ENCODE assay signal across 14 cellular contexts in genomic region chr11:72425053-72425980, GRCh38. TPM values are rescaled to one million over a fixed set of nuclear protein-coding genes. Genes with fewer than 3 reads are reported as not detected.
A peak's percentile ranks its signal among the peaks of the same experiment; 100 is the strongest.
DNase-seq lines count a peak whose midpoint lies in the region; ATAC-seq and TF ChIP-seq lines count a peak whose summit lies in the region.
"Had no signal": no experiment of that assay in that cellular context is flagged by ENCODE, and none has a peak within 500 bp of the region (broad histone marks: within the 10 kb centered on the region; RNA-seq: fewer than 3 reads in every experiment).

No MANE protein-coding gene starts in this region.

- ATAC-seq in heart right ventricle, result peak in 5 of 8 donors; percentile 63 to 77 (median 71)
- no peak for ATAC-seq in GM21390 (IDR thresholded peaks at IDR 0.05; ENCODE audit: unreplicated experiment)
- no peak for ATAC-seq in gastroesophageal sphincter
- ATAC-seq: activated CD4-positive, CD25-positive, alpha-beta regulatory T cell treated with anti-CD3 and anti-CD28 coated beads, Interleukin-2, amount 50 U/mL, for 24 hours had no signal

- DNase-seq in heart right ventricle (peak in 1 of 2 donors; percentile 21), left ventricle myocardium inferior (no peak), NOMO-1 treated with DMSO at 0.1 percent for 48 hours (lab: John Stamatoyannopoulos, UW; ENCODE audit: unreplicated experiment) (peak; percentile 49), fibroblast of gingiva (ENCODE audit: low read depth) (peak; percentile 20), NCI-H1436 (lab: John Stamatoyannopoulos, UW) (no peak)
- no peak for DNase-seq in stimulated activated naive CD4-positive, alpha-beta T cell (lab: John Stamatoyannopoulos, UW)
- DNase-seq: DMS53, NCI-H2107, SW 1271 had no signal

- H3K4me3 ChIP-seq in heart right ventricle (no peak overlapping the region), left ventricle myocardium inferior (no peak overlapping the region), gastroesophageal sphincter (no peak overlapping the region)
- H3K4me3 ChIP-seq: cardiac muscle cell, suprapubic skin had no signal

- WGBS in heart right ventricle, 2 donors, result 73 to 78% methylated on average over 10 of the region's 10 CpGs
- 67 to 73% methylated on average over 4 to 8 of the region's 10 CpGs for WGBS in gastroesophageal sphincter (ENCODE audit: low coverage in 1 of 2), 2 donors

- no peak for TF ChIP-seq EP300 in gastroesophageal sphincter (IDR thresholded peaks at IDR 0.05)

- TF ChIP-seq CTCF in heart right ventricle (IDR thresholded peaks at IDR 0.05) (peak in 1 of 9 donors; percentile 25), left ventricle myocardium inferior (IDR thresholded peaks at IDR 0.05; ENCODE audit: borderline replicate concordance) (no peak), gastroesophageal sphincter (IDR thresholded peaks at IDR 0.05) (no peak)

- H3K4me1 ChIP-seq in heart right ventricle (peaks cover 0 to 19% (median 9%) of the 10 kb centered on the region in 9 donors), left ventricle myocardium inferior (peaks cover 23% of the 10 kb centered on the region), gastroesophageal sphincter (no peaks in the 10 kb centered on the region)

- H3K27me3 ChIP-seq in heart right ventricle (no peaks in the 10 kb centered on the region), left ventricle myocardium inferior (ENCODE audit: low read depth) (no peaks in the 10 kb centered on the region), gastroesophageal sphincter (no peaks in the 10 kb centered on the region)
- H3K27me3 ChIP-seq: cardiac muscle cell, suprapubic skin had no signal

- H3K36me3 ChIP-seq in heart right ventricle (peaks cover 0 to 44% (median 5%) of the 10 kb centered on the region in 9 donors), left ventricle myocardium inferior (peaks cover 34% of the 10 kb centered on the region), gastroesophageal sphincter (peaks cover 0 to 48% of the 10 kb centered on the region in 2 donors)
- H3K36me3 ChIP-seq: cardiac muscle cell had no signal

- TF ChIP-seq POLR2A in gastroesophageal sphincter (IDR thresholded peaks at IDR 0.05), result no peak

- intact Hi-C loops in heart right ventricle (cut with DNase I), result loop anchor here in 1 of 10 donors (10.0 kb wide), 1 partner anchor 441 kb away; no protein-coding TSS in a partner anchor
- intact Hi-C loops in left ventricle myocardium inferior (cut with micrococcal nuclease), result no loop called here

- H3K27ac ChIP-seq in heart right ventricle (peak overlapping the region in 2 of 10 donors; percentile 2 to 9), left ventricle myocardium inferior (replicated peaks) (no peak overlapping the region), gastroesophageal sphincter (no peak overlapping the region)
- H3K27ac ChIP-seq: cardiac muscle cell, suprapubic skin had no signal

- H3K9me3 ChIP-seq in heart right ventricle, result no peaks in the 10 kb centered on the region
- H3K9me3 ChIP-seq in left ventricle myocardium inferior (replicated peaks), result no peaks in the 10 kb centered on the region
- no peaks in the 10 kb centered on the region for H3K9me3 ChIP-seq in gastroesophageal sphincter
- H3K9me3 ChIP-seq: suprapubic skin had no signal

RNA-seq across cellular contexts. Expression of gene CLPB, which starts 9.0 kb away (rescaled TPM):
- total RNA-seq in heart right ventricle (10 to 100 TPM; 14.9 to 21.2 (median 17.9) TPM), left ventricle myocardium inferior (20.5 TPM), gastroesophageal sphincter (10 to 100 TPM; 19.4 to 30.4 (median 23.4) TPM)
- polyA plus RNA-seq in heart right ventricle, result 10 to 100 TPM; 13.0 to 13.6 TPM

Comparison
In these comparisons a context has a peak if more than half of its experiments do, and no peak if none do; other contexts are left out.
1. ATAC-seq: peak in heart right ventricle (5 of 8); none in GM21390 (single experiment) and gastroesophageal sphincter (single experiment).
2. DNase-seq: peak in NOMO-1 treated with DMSO at 0.1 percent for 48 hours (single experiment) and fibroblast of gingiva (single experiment); none in left ventricle myocardium inferior (single experiment), stimulated activated naive CD4-positive, alpha-beta T cell (0 of 6) and NCI-H1436 (single experiment).